1 cellular context compared by ENCODE assay signal in the genomic region with DNA sequence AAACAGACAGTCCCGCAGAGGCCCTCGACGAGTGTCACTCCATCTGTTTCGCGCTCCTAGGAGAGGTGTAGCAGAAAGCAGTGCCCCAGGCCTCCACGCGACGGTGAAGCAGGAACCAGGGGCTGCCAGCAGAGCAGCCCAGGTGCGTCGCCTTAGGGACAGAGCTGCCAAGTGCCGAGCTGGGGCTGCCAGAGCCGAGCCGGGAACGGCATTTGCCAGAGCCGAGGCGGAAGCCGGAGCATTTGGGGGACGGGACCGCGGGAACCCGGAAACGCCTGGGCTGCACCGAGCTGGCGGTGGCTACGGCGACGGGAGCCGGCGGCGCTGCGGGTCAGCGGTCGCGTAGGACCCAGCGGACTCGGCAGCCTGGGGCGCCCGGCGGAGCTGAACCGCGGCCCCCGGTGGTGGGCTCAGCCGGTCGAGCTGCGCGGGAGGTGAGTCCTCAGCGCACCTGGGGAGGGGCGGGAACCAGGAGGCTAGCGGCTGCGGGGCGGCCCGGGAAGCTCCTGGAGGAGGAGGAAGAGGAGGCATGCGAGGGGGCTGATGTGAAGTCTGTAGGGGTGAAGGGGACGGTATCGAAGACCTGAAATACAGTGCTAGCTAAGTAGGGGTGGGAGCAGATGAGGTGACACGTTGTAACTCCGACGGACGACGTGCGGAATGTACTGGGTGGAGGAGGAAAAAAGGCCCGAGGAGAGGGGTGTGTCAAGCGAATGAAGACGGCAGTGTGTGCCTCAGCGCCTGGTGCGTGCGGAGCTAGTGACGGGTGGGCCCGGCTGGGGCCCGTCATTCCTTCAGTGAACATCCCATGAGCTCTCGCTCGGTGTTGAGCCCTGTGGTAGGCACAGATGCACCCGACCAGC.
TF ChIP-seq lines count a peak whose summit lies in the region.

A gene (plus strand): TSS at position 268 of the 863 bp plus-strand sequence. CDS start 23,559 bp downstream, outside the sequence.

TF ChIP-seq in HepG2, 621 proteins besides CTCF, POLR2A, EP300 and RAD21 (continued from another document and continues in another):
- TF ChIP-seq, protein P1, sequence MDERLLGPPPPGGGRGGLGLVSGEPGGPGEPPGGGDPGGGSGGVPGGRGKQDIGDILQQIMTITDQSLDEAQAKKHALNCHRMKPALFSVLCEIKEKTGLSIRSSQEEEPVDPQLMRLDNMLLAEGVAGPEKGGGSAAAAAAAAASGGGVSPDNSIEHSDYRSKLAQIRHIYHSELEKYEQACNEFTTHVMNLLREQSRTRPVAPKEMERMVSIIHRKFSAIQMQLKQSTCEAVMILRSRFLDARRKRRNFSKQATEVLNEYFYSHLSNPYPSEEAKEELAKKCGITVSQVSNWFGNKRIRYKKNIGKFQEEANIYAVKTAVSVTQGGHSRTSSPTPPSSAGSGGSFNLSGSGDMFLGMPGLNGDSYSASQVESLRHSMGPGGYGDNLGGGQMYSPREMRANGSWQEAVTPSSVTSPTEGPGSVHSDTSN (CRISPR knock-in tag; IDR thresholded peaks at IDR 0.05), result no peak
- TF ChIP-seq BHLHE40 (IDR thresholded peaks at IDR 0.05; ENCODE audit: low read length), result 0 out of 2 replicates have a peak, but pooled peaks have one; percentile 23
- TF ChIP-seq ZNF251 (CRISPR knock-in tag; IDR thresholded peaks at IDR 0.05), result no peak
- TF ChIP-seq TP53 (CRISPR knock-in tag; conservative IDR thresholded peaks at IDR 0.05), result peak; percentile 95; the same call in 1 of the 2 replicates
- TF ChIP-seq, protein P2, sequence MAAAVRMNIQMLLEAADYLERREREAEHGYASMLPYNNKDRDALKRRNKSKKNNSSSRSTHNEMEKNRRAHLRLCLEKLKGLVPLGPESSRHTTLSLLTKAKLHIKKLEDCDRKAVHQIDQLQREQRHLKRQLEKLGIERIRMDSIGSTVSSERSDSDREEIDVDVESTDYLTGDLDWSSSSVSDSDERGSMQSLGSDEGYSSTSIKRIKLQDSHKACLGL (CRISPR knock-in tag; IDR thresholded peaks at IDR 0.05), result peak; percentile 98
- TF ChIP-seq, protein P3, sequence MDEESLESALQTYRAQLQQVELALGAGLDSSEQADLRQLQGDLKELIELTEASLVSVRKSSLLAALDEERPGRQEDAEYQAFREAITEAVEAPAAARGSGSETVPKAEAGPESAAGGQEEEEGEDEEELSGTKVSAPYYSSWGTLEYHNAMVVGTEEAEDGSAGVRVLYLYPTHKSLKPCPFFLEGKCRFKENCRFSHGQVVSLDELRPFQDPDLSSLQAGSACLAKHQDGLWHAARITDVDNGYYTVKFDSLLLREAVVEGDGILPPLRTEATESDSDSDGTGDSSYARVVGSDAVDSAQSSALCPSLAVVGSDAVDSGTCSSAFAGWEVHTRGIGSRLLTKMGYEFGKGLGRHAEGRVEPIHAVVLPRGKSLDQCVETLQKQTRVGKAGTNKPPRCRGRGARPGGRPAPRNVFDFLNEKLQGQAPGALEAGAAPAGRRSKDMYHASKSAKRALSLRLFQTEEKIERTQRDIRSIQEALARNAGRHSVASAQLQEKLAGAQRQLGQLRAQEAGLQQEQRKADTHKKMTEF (CRISPR knock-in tag; IDR thresholded peaks at IDR 0.05), result peak; percentile 98
- no peak for TF ChIP-seq DNMT3B (CRISPR knock-in tag; conservative IDR thresholded peaks at IDR 0.05)
- peak; percentile 100 for TF ChIP-seq HDAC1 (CRISPR knock-in tag; IDR thresholded peaks at IDR 0.05)
- TF ChIP-seq, protein P4, sequence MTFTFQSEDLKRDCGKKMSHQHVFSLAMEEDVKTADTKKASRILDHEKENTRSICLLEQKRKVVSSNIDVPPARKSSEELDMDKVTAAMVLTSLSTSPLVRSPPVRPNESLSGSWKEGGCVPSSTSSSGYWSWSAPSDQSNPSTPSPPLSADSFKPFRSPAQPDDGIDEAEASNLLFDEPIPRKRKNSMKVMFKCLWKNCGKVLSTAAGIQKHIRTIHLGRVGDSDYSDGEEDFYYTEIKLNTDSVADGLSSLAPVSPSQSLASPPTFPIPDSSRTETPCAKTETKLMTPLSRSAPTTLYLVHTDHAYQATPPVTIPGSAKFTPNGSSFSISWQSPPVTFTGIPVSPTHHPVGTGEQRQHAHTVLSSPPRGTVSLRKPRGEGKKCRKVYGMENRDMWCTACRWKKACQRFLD (CRISPR knock-in tag; IDR thresholded peaks at IDR 0.05; ENCODE audit: borderline replicate concordance), result no peak; the same call in 1 of the 2 replicates
- TF ChIP-seq CENPT (CRISPR knock-in tag; IDR thresholded peaks at IDR 0.05; ENCODE audit: low read depth), result peak; percentile 94; the same call in 1 of the 2 replicates
- peak; percentile 69; the same call in 1 of the 2 replicates for TF ChIP-seq SATB2 (CRISPR knock-in tag; IDR thresholded peaks at IDR 0.05)
- peak; percentile 96 for TF ChIP-seq ZFP36L1 (CRISPR knock-in tag; IDR thresholded peaks at IDR 0.05)
- TF ChIP-seq, protein P5, sequence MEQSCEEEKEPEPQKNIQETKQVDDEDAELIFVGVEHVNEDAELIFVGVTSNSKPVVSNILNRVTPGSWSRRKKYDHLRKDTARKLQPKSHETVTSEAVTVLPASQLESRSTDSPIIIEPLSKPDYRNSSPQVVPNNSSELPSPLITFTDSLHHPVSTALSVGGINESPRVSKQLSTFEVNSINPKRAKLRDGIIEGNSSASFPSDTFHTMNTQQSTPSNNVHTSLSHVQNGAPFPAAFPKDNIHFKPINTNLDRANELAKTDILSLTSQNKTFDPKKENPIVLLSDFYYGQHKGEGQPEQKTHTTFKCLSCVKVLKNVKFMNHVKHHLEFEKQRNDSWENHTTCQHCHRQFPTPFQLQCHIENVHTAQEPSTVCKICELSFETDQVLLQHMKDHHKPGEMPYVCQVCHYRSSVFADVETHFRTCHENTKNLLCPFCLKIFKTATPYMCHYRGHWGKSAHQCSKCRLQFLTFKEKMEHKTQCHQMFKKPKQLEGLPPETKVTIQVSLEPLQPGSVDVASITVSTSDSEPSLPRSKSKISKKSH (CRISPR knock-in tag; IDR thresholded peaks at IDR 0.05; ENCODE audit: borderline replicate concordance), result peak; percentile 84
- TF ChIP-seq, protein P6, sequence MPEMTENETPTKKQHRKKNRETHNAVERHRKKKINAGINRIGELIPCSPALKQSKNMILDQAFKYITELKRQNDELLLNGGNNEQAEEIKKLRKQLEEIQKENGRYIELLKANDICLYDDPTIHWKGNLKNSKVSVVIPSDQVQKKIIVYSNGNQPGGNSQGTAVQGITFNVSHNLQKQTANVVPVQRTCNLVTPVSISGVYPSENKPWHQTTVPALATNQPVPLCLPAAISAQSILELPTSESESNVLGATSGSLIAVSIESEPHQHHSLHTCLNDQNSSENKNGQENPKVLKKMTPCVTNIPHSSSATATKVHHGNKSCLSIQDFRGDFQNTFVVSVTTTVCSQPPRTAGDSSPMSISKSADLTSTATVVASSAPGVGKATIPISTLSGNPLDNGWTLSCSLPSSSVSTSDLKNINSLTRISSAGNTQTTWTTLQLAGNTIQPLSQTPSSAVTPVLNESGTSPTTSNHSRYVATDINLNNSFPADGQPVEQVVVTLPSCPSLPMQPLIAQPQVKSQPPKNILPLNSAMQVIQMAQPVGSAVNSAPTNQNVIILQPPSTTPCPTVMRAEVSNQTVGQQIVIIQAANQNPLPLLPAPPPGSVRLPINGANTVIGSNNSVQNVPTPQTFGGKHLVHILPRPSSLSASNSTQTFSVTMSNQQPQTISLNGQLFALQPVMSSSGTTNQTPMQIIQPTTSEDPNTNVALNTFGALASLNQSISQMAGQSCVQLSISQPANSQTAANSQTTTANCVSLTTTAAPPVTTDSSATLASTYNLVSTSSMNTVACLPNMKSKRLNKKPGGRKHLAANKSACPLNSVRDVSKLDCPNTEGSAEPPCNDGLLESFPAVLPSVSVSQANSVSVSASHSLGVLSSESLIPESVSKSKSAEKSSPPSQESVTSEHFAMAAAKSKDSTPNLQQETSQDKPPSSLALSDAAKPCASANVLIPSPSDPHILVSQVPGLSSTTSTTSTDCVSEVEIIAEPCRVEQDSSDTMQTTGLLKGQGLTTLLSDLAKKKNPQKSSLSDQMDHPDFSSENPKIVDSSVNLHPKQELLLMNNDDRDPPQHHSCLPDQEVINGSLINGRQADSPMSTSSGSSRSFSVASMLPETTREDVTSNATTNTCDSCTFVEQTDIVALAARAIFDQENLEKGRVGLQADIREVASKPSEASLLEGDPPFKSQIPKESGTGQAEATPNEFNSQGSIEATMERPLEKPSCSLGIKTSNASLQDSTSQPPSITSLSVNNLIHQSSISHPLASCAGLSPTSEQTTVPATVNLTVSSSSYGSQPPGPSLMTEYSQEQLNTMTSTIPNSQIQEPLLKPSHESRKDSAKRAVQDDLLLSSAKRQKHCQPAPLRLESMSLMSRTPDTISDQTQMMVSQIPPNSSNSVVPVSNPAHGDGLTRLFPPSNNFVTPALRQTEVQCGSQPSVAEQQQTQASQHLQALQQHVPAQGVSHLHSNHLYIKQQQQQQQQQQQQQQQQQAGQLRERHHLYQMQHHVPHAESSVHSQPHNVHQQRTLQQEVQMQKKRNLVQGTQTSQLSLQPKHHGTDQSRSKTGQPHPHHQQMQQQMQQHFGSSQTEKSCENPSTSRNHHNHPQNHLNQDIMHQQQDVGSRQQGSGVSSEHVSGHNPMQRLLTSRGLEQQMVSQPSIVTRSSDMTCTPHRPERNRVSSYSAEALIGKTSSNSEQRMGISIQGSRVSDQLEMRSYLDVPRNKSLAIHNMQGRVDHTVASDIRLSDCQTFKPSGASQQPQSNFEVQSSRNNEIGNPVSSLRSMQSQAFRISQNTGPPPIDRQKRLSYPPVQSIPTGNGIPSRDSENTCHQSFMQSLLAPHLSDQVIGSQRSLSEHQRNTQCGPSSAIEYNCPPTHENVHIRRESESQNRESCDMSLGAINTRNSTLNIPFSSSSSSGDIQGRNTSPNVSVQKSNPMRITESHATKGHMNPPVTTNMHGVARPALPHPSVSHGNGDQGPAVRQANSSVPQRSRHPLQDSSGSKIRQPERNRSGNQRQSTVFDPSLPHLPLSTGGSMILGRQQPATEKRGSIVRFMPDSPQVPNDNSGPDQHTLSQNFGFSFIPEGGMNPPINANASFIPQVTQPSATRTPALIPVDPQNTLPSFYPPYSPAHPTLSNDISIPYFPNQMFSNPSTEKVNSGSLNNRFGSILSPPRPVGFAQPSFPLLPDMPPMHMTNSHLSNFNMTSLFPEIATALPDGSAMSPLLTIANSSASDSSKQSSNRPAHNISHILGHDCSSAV (CRISPR knock-in tag; IDR thresholded peaks at IDR 0.05; ENCODE audit: borderline replicate concordance), result 0 out of 2 replicates have a peak, but pooled peaks have one; percentile 85
- TF ChIP-seq, protein P7, sequence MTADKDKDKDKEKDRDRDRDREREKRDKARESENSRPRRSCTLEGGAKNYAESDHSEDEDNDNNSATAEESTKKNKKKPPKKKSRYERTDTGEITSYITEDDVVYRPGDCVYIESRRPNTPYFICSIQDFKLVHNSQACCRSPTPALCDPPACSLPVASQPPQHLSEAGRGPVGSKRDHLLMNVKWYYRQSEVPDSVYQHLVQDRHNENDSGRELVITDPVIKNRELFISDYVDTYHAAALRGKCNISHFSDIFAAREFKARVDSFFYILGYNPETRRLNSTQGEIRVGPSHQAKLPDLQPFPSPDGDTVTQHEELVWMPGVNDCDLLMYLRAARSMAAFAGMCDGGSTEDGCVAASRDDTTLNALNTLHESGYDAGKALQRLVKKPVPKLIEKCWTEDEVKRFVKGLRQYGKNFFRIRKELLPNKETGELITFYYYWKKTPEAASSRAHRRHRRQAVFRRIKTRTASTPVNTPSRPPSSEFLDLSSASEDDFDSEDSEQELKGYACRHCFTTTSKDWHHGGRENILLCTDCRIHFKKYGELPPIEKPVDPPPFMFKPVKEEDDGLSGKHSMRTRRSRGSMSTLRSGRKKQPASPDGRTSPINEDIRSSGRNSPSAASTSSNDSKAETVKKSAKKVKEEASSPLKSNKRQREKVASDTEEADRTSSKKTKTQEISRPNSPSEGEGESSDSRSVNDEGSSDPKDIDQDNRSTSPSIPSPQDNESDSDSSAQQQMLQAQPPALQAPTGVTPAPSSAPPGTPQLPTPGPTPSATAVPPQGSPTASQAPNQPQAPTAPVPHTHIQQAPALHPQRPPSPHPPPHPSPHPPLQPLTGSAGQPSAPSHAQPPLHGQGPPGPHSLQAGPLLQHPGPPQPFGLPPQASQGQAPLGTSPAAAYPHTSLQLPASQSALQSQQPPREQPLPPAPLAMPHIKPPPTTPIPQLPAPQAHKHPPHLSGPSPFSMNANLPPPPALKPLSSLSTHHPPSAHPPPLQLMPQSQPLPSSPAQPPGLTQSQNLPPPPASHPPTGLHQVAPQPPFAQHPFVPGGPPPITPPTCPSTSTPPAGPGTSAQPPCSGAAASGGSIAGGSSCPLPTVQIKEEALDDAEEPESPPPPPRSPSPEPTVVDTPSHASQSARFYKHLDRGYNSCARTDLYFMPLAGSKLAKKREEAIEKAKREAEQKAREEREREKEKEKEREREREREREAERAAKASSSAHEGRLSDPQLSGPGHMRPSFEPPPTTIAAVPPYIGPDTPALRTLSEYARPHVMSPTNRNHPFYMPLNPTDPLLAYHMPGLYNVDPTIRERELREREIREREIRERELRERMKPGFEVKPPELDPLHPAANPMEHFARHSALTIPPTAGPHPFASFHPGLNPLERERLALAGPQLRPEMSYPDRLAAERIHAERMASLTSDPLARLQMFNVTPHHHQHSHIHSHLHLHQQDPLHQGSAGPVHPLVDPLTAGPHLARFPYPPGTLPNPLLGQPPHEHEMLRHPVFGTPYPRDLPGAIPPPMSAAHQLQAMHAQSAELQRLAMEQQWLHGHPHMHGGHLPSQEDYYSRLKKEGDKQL (CRISPR knock-in tag; IDR thresholded peaks at IDR 0.05; ENCODE audit: low read depth), result peak; percentile 49; the same call in 1 of the 2 replicates
- TF ChIP-seq RXRA (CRISPR knock-in tag; IDR thresholded peaks at IDR 0.05), result peak; percentile 66; the same call in 1 of the 2 replicates
- TF ChIP-seq TSC22D2 (CRISPR knock-in tag; IDR thresholded peaks at IDR 0.05; ENCODE audit: borderline replicate concordance), result peak; percentile 90
- TF ChIP-seq, protein P8, sequence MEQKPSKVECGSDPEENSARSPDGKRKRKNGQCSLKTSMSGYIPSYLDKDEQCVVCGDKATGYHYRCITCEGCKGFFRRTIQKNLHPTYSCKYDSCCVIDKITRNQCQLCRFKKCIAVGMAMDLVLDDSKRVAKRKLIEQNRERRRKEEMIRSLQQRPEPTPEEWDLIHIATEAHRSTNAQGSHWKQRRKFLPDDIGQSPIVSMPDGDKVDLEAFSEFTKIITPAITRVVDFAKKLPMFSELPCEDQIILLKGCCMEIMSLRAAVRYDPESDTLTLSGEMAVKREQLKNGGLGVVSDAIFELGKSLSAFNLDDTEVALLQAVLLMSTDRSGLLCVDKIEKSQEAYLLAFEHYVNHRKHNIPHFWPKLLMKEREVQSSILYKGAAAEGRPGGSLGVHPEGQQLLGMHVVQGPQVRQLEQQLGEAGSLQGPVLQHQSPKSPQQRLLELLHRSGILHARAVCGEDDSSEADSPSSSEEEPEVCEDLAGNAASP (CRISPR knock-in tag; IDR thresholded peaks at IDR 0.05; ENCODE audit: borderline replicate concordance), result peak; percentile 82
- TF ChIP-seq, protein P9, sequence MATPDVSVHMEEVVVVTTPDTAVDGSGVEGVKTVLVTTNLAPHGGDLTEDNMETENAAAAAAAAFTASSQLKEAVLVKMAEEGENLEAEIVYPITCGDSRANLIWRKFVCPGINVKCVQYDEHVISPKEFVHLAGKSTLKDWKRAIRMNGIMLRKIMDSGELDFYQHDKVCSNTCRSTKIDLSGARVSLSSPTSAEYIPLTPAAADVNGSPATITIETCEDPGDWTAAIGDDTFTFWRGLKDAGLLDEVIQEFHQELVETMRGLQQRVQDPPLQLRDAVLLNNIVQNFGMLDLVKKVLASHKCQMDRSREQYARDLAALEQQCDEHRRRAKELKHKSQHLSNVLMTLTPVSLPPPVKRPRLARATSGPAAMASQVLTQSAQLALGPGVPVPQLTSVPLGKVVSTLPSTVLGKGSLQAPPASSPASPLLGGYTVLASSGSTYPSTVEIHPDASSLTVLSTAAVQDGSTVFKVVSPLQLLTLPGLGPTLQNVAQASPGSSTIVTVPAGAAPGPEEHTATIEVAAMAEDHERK (CRISPR knock-in tag; IDR thresholded peaks at IDR 0.05; ENCODE audit: low read depth), result 0 out of 2 replicates have a peak, but pooled peaks have one; percentile 22
- peak; percentile 83; the same call in 1 of the 2 replicates for TF ChIP-seq MTF1 (CRISPR knock-in tag; IDR thresholded peaks at IDR 0.05)
